Comparison of ENCODE assay signal across 11 cellular contexts in the genomic region with DNA sequence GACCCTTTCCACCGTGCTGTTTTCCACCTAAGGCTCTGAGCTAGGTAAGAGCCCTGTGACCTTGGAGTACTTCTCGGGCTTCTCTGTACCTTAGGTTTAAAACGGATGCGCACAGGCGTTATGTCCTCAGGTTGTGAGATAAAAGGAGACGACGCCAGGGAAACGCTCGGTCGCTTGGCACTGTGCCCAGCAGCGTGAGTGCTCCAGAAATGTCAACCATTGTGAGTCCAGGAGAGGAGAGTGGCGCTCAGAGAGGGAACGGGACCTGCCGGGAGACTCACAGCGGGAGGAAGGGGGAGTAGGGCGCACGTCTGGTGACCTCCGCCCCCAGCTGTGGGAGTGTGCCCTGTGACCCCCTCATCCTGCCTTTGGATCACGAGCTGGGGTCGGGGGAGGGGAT. TPM values are rescaled to one million over a fixed set of nuclear protein-coding genes. Genes with fewer than 3 reads are reported as not detected.
DNase-seq lines count a peak whose midpoint lies in the region; ATAC-seq and TF ChIP-seq lines count a peak whose summit lies in the region.
"Had no signal": no experiment of that assay in that cellular context is flagged by ENCODE, and none has a peak within 500 bp of the region (broad histone marks: within the 10 kb centered on the region; RNA-seq: fewer than 3 reads in every experiment).

No MANE protein-coding gene starts in this region.

- H3K27me3 Mint-ChIP-seq in stimulated activated naive CD8-positive, alpha-beta T cell treated with anti-CD3 and anti-CD28 coated beads, Interleukin-15, amount 100 ng/mL, for 72 hours, result peaks cover 49% of the 10 kb centered on the region

- H3K4me3 ChIP-seq in adrenal gland (no peak overlapping the region), iPS-18c (ENCODE audit: insufficient read depth, low read depth, low read length) (peak overlapping the region; percentile 31)

- ATAC-seq in stimulated activated naive CD8-positive, alpha-beta T cell treated with anti-CD3 and anti-CD28 coated beads, Interleukin-15, amount 100 ng/mL, for 72 hours, result no peak
- ATAC-seq in stimulated activated naive CD8-positive, alpha-beta T cell treated with anti-CD3 and anti-CD28 coated beads, Interleukin-15, Interleukin-2, amounts not matched to agents 100 U/mL and 50 U/mL, for 24 hours, result no peak
- ATAC-seq in GM21360 (IDR thresholded peaks at IDR 0.05; ENCODE audit: unreplicated experiment) (no peak), HG03565 (IDR thresholded peaks at IDR 0.05; ENCODE audit: unreplicated experiment) (no peak)

- intact Hi-C loops in adrenal gland (cut with DNase I), result no loop called here

- H3K27ac Mint-ChIP-seq in stimulated activated naive CD8-positive, alpha-beta T cell treated with anti-CD3 and anti-CD28 coated beads, Interleukin-15, amount 100 ng/mL, for 72 hours, result peak overlapping the region in 1 of 2 donors; percentile 42
- H3K27ac Mint-ChIP-seq: activated CD4-positive, alpha-beta T cell treated with anti-CD3 and anti-CD28 coated beads, Interleukin-2, amount 10 ng/mL, durations not matched to agents 7 days and 5 days; IgD-negative memory B cell had no signal

- peaks cover 24% of the 10 kb centered on the region for H3K27me3 ChIP-seq in adrenal gland

- H3K9me3 ChIP-seq in adrenal gland (replicated peaks in 1 of 3) (peaks cover 0 to 6% (median 0%) of the 10 kb centered on the region in 3 donors), iPS-18c (ENCODE audit: control insufficient read depth, insufficient read depth, low read length) (peaks cover 5% of the 10 kb centered on the region)

- peaks cover 8 to 15% of the 10 kb centered on the region in 2 donors for H3K9me3 Mint-ChIP-seq in stimulated activated naive CD8-positive, alpha-beta T cell treated with anti-CD3 and anti-CD28 coated beads, Interleukin-15, amount 100 ng/mL, for 72 hours
- H3K9me3 Mint-ChIP-seq: activated CD4-positive, alpha-beta T cell treated with anti-CD3 and anti-CD28 coated beads, Interleukin-2, amount 10 ng/mL, durations not matched to agents 7 days and 5 days had no signal

- no peaks in the 10 kb centered on the region for H3K4me1 ChIP-seq in adrenal gland (replicated peaks in 1 of 2)

- no peak for TF ChIP-seq CTCF in adrenal gland (IDR thresholded peaks at IDR 0.05)

- peak overlapping the region; percentile 7 to 60 for H3K4me3 Mint-ChIP-seq in stimulated activated naive CD8-positive, alpha-beta T cell treated with anti-CD3 and anti-CD28 coated beads, Interleukin-15, amount 100 ng/mL, for 72 hours
- H3K4me3 Mint-ChIP-seq: activated CD4-positive, alpha-beta T cell treated with anti-CD3 and anti-CD28 coated beads, Interleukin-2, amount 10 ng/mL, durations not matched to agents 7 days and 5 days; IgD-negative memory B cell had no signal

- 7 to 27% (median 10%) methylated on average over 13 to 20 of the region's 20 CpGs for WGBS in adrenal gland, 4 donors

- no peak overlapping the region for H3K27ac ChIP-seq in adrenal gland

- no peak for TF ChIP-seq POLR2A in adrenal gland (IDR thresholded peaks at IDR 0.05)

- no peaks in the 10 kb centered on the region for H3K4me1 Mint-ChIP-seq in stimulated activated naive CD8-positive, alpha-beta T cell treated with anti-CD3 and anti-CD28 coated beads, Interleukin-15, amount 100 ng/mL, for 72 hours
- H3K4me1 Mint-ChIP-seq: activated CD4-positive, alpha-beta T cell treated with anti-CD3 and anti-CD28 coated beads, Interleukin-2, amount 10 ng/mL, durations not matched to agents 7 days and 5 days; IgD-negative memory B cell had no signal

- no peak for DNase-seq in stimulated activated naive CD8-positive, alpha-beta T cell treated with anti-CD3 and anti-CD28 coated beads, Interleukin-15, amount 100 ng/mL, for 72 hours
- DNase-seq in stimulated activated naive CD8-positive, alpha-beta T cell treated with anti-CD3 and anti-CD28 coated beads, Interleukin-15, Interleukin-2, amounts not matched to agents 100 U/mL and 50 U/mL, for 24 hours, result no peak
- DNase-seq in adrenal gland, result peak; percentile 37 to 85 (median 59)
- no peak for DNase-seq in GM19238 (ENCODE audit: insufficient read length, low spot score)
- DNase-seq in RKO (ENCODE audit: low spot score), result no peak
- DNase-seq: activated CD4-positive, alpha-beta T cell treated with anti-CD3 and anti-CD28 coated beads, Interleukin-2, amount 10 ng/mL, durations not matched to agents 7 days and 5 days; stimulated activated CD4-positive, alpha-beta T cell treated with anti-CD3 and anti-CD28 coated beads, Interleukin-4, amount 100 ng/mL, for 4 hours had no signal

- no peaks in the 10 kb centered on the region for H3K36me3 ChIP-seq in adrenal gland (replicated peaks in 1 of 2)

RNA-seq across cellular contexts. Expression of gene SCRT2, which starts 33.8 kb away (rescaled TPM):
- not detected for total RNA-seq in adrenal gland
- polyA plus RNA-seq in adrenal gland, result not detected
- total RNA-seq: activated CD4-positive, alpha-beta T cell treated with anti-CD3 and anti-CD28 coated beads, Interleukin-2, amount 10 ng/mL, durations not matched to agents 7 days and 5 days had no signal
- polyA plus RNA-seq: IgD-negative memory B cell had no signal

RNA-seq across cellular contexts. Expression of gene SRXN1, which starts 56.4 kb away (rescaled TPM):
- total RNA-seq in adrenal gland, result 100 to 1,000 TPM in 1 of 8 donors, 10 to 100 TPM in 7; 42.3 to 171 (median 67.6) TPM
- 100 to 1,000 TPM in 1 of 3 donors, 10 to 100 TPM in 2; 19.1 to 160 (median 24.9) TPM for polyA plus RNA-seq in adrenal gland

RNA-seq across cellular contexts. Expression of gene SLC52A3, which starts 58.9 kb away (rescaled TPM):
- 1 to 10 TPM in 1 of 8 donors, under 1 TPM in 6, not detected in 1; 0.15 to 1.2 (median 0.27) TPM for total RNA-seq in adrenal gland
- under 1 TPM; 0.05 to 0.88 (median 0.16) TPM for polyA plus RNA-seq in adrenal gland
- total RNA-seq: activated CD4-positive, alpha-beta T cell treated with anti-CD3 and anti-CD28 coated beads, Interleukin-2, amount 10 ng/mL, durations not matched to agents 7 days and 5 days had no signal
- polyA plus RNA-seq: IgD-negative memory B cell had no signal

Comparison
In these comparisons a context has a peak if more than half of its experiments do, and no peak if none do; other contexts are left out.
1. DNase-seq: peak in adrenal gland (7 of 7); none in stimulated activated naive CD8-positive, alpha-beta T cell treated with anti-CD3 and anti-CD28 coated beads, Interleukin-15, amount 100 ng/mL, for 72 hours (0 of 2), stimulated activated naive CD8-positive, alpha-beta T cell treated with anti-CD3 and anti-CD28 coated beads, Interleukin-15, Interleukin-2, amounts not matched to agents 100 U/mL and 50 U/mL, for 24 hours (single experiment), GM19238 (single experiment) and RKO (single experiment).